8 cellular contexts compared by ENCODE assay signal in the genomic region with DNA sequence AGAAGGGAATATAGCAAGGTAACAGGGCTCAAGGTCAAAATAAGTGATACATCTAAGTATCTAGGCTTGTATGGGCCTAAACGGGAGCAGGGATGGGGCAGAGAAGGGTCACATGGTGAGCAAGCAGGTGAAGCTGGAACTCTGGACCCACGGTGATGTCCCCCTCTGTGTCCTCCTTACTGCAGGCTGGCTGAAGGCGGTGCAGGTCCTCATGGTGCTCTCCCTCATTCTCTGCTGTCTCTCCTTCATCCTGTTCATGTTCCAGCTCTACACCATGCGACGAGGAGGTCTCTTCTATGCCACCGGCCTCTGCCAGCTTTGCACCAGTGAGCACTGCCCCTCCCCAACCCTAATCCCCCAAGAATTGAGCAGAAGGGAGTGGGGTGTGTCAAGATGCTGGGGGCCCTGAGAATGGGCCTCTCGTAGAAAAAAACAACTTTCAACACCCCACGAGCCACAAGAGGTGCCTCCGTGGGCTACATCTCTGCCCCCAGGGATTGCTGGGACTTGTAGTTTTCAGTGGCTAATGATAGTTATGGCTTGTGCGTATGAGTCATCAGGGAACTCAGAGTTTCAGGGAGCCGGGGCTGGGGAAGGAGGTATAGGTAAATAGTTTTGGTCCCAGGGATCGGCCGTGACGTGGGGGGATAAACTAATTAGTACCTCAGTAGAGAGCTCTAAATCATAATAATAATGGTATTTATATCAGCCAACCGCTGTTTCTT.
DNase-seq lines count a peak whose midpoint lies in the region; ATAC-seq and TF ChIP-seq lines count a peak whose summit lies in the region.

No MANE protein-coding gene starts in this region.

- no peaks in the 10 kb centered on the region for H3K9me3 ChIP-seq in HUES48 (ENCODE audit: control insufficient read depth, insufficient read depth, low read length)

- DNase-seq in AG20443 (ENCODE audit: low spot score) (peak; percentile 40), epithelial cell of prostate (ENCODE audit: low read depth, low spot score) (no peak), retinal pigment epithelial cell (ENCODE audit: low read depth) (no peak)
- peak; percentile 24 for DNase-seq in activated CD4-positive, alpha-beta T cell treated with anti-CD3 and anti-CD28 coated beads, Interleukin-2, amount 50 U/mL, for 1 hour

- TF ChIP-seq CTCF in retinal pigment epithelial cell (conservative IDR thresholded peaks at IDR 0.05; ENCODE audit: low read depth, low read length): no peak

- ATAC-seq in HG03045 (IDR thresholded peaks at IDR 0.05; ENCODE audit: unreplicated experiment): no peak
- no peak for ATAC-seq in HG03565 (IDR thresholded peaks at IDR 0.05; ENCODE audit: unreplicated experiment)
- ATAC-seq in HG03097 (IDR thresholded peaks at IDR 0.05; ENCODE audit: low FRiP score, unreplicated experiment): no peak

- H3K27ac ChIP-seq in HUES48 (ENCODE audit: low read depth, low read length) (peak overlapping the region; percentile 63), epithelial cell of prostate (peak overlapping the region; percentile 32)

- peaks cover 30% of the 10 kb centered on the region for H3K4me1 ChIP-seq in HUES48 (ENCODE audit: control insufficient read depth, insufficient read depth, low read length)

- H3K4me3 ChIP-seq in HUES48 (ENCODE audit: low read depth, low read length) (peak overlapping the region; percentile 70; the same call in 1 of the 2 replicates), retinal pigment epithelial cell (ENCODE audit: low read length) (peak overlapping the region; percentile 60)

- H3K9ac ChIP-seq in HUES48 (ENCODE audit: low read depth, low read length): no peak overlapping the region

- no peaks in the 10 kb centered on the region for H3K27me3 ChIP-seq in HUES48 (ENCODE audit: control insufficient read depth, insufficient read depth, low read length)

- no peaks in the 10 kb centered on the region for H3K36me3 ChIP-seq in HUES48 (ENCODE audit: control insufficient read depth, insufficient read depth, low read length)

Comparison
In these comparisons a context has a peak if more than half of its experiments do, and no peak if none do; other contexts are left out.
1. DNase-seq: peak in AG20443 (single experiment) and activated CD4-positive, alpha-beta T cell treated with anti-CD3 and anti-CD28 coated beads, Interleukin-2, amount 50 U/mL, for 1 hour (single experiment); none in epithelial cell of prostate (single experiment) and retinal pigment epithelial cell (single experiment).